ENCODE assay signal across 9 cellular contexts in genomic region chr11:44595964-44596381, GRCh38. TPM values are rescaled to one million over a fixed set of nuclear protein-coding genes. Genes with fewer than 3 reads are reported as not detected.
DNase-seq lines count a peak whose midpoint lies in the region; ATAC-seq and TF ChIP-seq lines count a peak whose summit lies in the region.
"Had no signal": no experiment of that assay in that cellular context is flagged by ENCODE, and none has a peak within 500 bp of the region (broad histone marks: within the 10 kb centered on the region; RNA-seq: fewer than 3 reads in every experiment).

No MANE protein-coding gene starts in this region.

- H3K27me3 ChIP-seq in GM23248 (replicated peaks; ENCODE audit: insufficient read depth) (no peaks in the 10 kb centered on the region), heart left ventricle (no peaks in the 10 kb centered on the region)

- no peaks in the 10 kb centered on the region for H3K27me3 Mint-ChIP-seq in activated CD4-positive, alpha-beta memory T cell treated with anti-CD3 and anti-CD28 coated beads, Interleukin-2, amount 10 ng/mL, durations not matched to agents 7 days and 5 days

- no peak overlapping the region for H2AFZ ChIP-seq in GM23248

- ATAC-seq in heart left ventricle (peak; percentile 66 to 88 (median 86)), sciatic nerve (peak; percentile 73), SK-N-SH treated with all-trans-retinoic acid at 6 μM for 48 hours (no peak), GM18909 (IDR thresholded peaks at IDR 0.05; ENCODE audit: poor library complexity, unreplicated experiment) (no peak), HG03045 (IDR thresholded peaks at IDR 0.05; ENCODE audit: unreplicated experiment) (no peak), HG03280 (IDR thresholded peaks at IDR 0.05; ENCODE audit: unreplicated experiment) (no peak)

- peaks cover 78% of the 10 kb centered on the region for H3K4me1 Mint-ChIP-seq in activated CD4-positive, alpha-beta memory T cell treated with anti-CD3 and anti-CD28 coated beads, Interleukin-2, amount 10 ng/mL, durations not matched to agents 7 days and 5 days

- H3F3A ChIP-seq in GM23248 (ENCODE audit: insufficient read depth), result peaks cover 8% of the 10 kb centered on the region

- H3K27ac Mint-ChIP-seq in activated CD4-positive, alpha-beta memory T cell treated with anti-CD3 and anti-CD28 coated beads, Interleukin-2, amount 10 ng/mL, durations not matched to agents 7 days and 5 days, result peak overlapping the region; percentile 94

- in situ Hi-C loops in GM23248 (cut with MboI), result no loop called here

- no peak for TF ChIP-seq POLR2A in heart left ventricle (IDR thresholded peaks at IDR 0.05)

- H3K4me3 ChIP-seq in GM23248, result no peak overlapping the region
- no peak overlapping the region for H3K4me3 ChIP-seq in heart left ventricle

- H3K36me3 ChIP-seq in GM23248 (ENCODE audit: low read depth), result no peaks in the 10 kb centered on the region
- no peaks in the 10 kb centered on the region for H3K36me3 ChIP-seq in heart left ventricle

- WGBS in GM23248 (ENCODE audit: low coverage in 1 of 2, low lambda C conversion rate in 2 of 2, missing lambda C conversion rate in 2 of 2), 2 experiments, result 60 to 63% methylated on average over 10 of the region's 10 CpGs
- 8 to 42% (median 24%) methylated on average over 4 to 10 of the region's 10 CpGs for WGBS in heart left ventricle, 4 donors

- peaks cover 61% of the 10 kb centered on the region for H3K36me3 Mint-ChIP-seq in activated CD4-positive, alpha-beta memory T cell treated with anti-CD3 and anti-CD28 coated beads, Interleukin-2, amount 10 ng/mL, durations not matched to agents 7 days and 5 days (ENCODE audit: low read depth)

- no peak overlapping the region for H3K4me2 ChIP-seq in GM23248 (ENCODE audit: unreplicated experiment)

- no peaks in the 10 kb centered on the region for H4K20me1 ChIP-seq in GM23248 (ENCODE audit: insufficient read depth)

- DNase-seq in GM23248, result peak; percentile 26
- peak; percentile 24 for DNase-seq in activated CD4-positive, alpha-beta memory T cell treated with anti-CD3 and anti-CD28 coated beads, Interleukin-2, amount 10 ng/mL, durations not matched to agents 7 days and 5 days
- peak; percentile 77 to 89 (median 84) for DNase-seq in heart left ventricle
- peak; percentile 73 for DNase-seq in sciatic nerve (ENCODE audit: low spot score)
- DNase-seq: NCI-H510A treated with DMSO at 0.1 percent for 48 hours had no signal

- H3K9me3 Mint-ChIP-seq in activated CD4-positive, alpha-beta memory T cell treated with anti-CD3 and anti-CD28 coated beads, Interleukin-2, amount 10 ng/mL, durations not matched to agents 7 days and 5 days, result no peaks in the 10 kb centered on the region

- peak overlapping the region; percentile 62 for H3K4me3 Mint-ChIP-seq in activated CD4-positive, alpha-beta memory T cell treated with anti-CD3 and anti-CD28 coated beads, Interleukin-2, amount 10 ng/mL, durations not matched to agents 7 days and 5 days

- H3K9ac ChIP-seq in GM23248, result no peak overlapping the region

- no peaks in the 10 kb centered on the region for H3K79me2 ChIP-seq in GM23248 (ENCODE audit: insufficient read depth)

- no peaks in the 10 kb centered on the region for H3K9me3 ChIP-seq in GM23248 (ENCODE audit: low read depth)
- H3K9me3 ChIP-seq in heart left ventricle, result no peaks in the 10 kb centered on the region

- POLR2A ChIA-PET in activated CD4-positive, alpha-beta memory T cell treated with anti-CD3 and anti-CD28 coated beads, Interleukin-2, amount 10 ng/mL, durations not matched to agents 7 days and 5 days (lab: Charles Lee), result interaction anchor here (0.7 to 6.6 kb wide), 13 partner anchors 10 to 575 kb away, joined by 3 to 63 read pairs (median 8); partner anchors contain the start of gene CD82

- intact Hi-C loops in heart left ventricle (cut with DNase I) (no loop called here), sciatic nerve (cut with DNase I) (no loop called here)

- CTCF ChIA-PET in activated CD4-positive, alpha-beta memory T cell treated with anti-CD3 and anti-CD28 coated beads, Interleukin-2, amount 10 ng/mL, durations not matched to agents 7 days and 5 days (lab: Charles Lee), result interaction anchor here (0.6 to 2.8 kb wide), 11 partner anchors 11 to 41 kb away, joined by 3 to 18 read pairs (median 4); no protein-coding TSS in a partner anchor

- H3K27ac ChIP-seq in GM23248 (no peak overlapping the region), heart left ventricle (peak overlapping the region; percentile 17 to 79 (median 66))

- TF ChIP-seq CTCF in heart left ventricle (IDR thresholded peaks at IDR 0.05), result no peak

- no peaks in the 10 kb centered on the region for H3K9me2 ChIP-seq in GM23248 (ENCODE audit: insufficient read depth)

- peaks cover 10% of the 10 kb centered on the region; the same call in 1 of the 2 replicates for H3K4me1 ChIP-seq in GM23248 (ENCODE audit: insufficient read depth)
- peaks cover 0 to 64% (median 42%) of the 10 kb centered on the region in 12 donors for H3K4me1 ChIP-seq in heart left ventricle

TF ChIP-seq in SK-N-SH treated with all-trans-retinoic acid at 6 μM for 48 hours, 23 proteins besides CTCF, POLR2A, EP300 and RAD21 (continues in another document):
- TF ChIP-seq ZNF565 (CRISPR knock-in tag; conservative IDR thresholded peaks at IDR 0.05; ENCODE audit: low read depth) (no peak), ISL1 (CRISPR knock-in tag; IDR thresholded peaks at IDR 0.05) (no peak), RARB (CRISPR knock-in tag; IDR thresholded peaks at IDR 0.05) (no peak), PPARA (CRISPR knock-in tag; IDR thresholded peaks at IDR 0.05; ENCODE audit: borderline replicate concordance) (no peak), CSDC2 (CRISPR knock-in tag; IDR thresholded peaks at IDR 0.05) (no peak), ZFP3 (CRISPR knock-in tag; IDR thresholded peaks at IDR 0.05) (no peak), PATZ1 (CRISPR knock-in tag; IDR thresholded peaks at IDR 0.05; ENCODE audit: borderline replicate concordance) (no peak), POU6F1 (CRISPR knock-in tag; IDR thresholded peaks at IDR 0.05; ENCODE audit: borderline replicate concordance, low read depth) (no peak), SNAI2 (CRISPR knock-in tag; IDR thresholded peaks at IDR 0.05) (no peak), ZNF70 (CRISPR knock-in tag; IDR thresholded peaks at IDR 0.05) (no peak), CSRNP3 (CRISPR knock-in tag; IDR thresholded peaks at IDR 0.05) (no peak)

RNA-seq across cellular contexts. Expression of gene CD82, which starts 30.5 kb away (rescaled TPM):
- 4.8 and 9.9 TPM in 2 replicates for total RNA-seq in GM23248 (2014; rRNA removed; shearing (Covaris generic))
- polyA plus RNA-seq in GM23248 (2016; fragmentation: Nextera tagmentation; extraction: Ambion mirVana), result 6.0 and 8.6 TPM in 2 replicates
- total RNA-seq in activated CD4-positive, alpha-beta memory T cell treated with anti-CD3 and anti-CD28 coated beads, Interleukin-2, amount 10 ng/mL, durations not matched to agents 7 days and 5 days, result 100 to 1,000 TPM; 193 to 208 TPM
- 10 to 100 TPM; 20.1 to 76.2 (median 37.3) TPM for total RNA-seq in heart left ventricle
- 10 to 100 TPM; 25.2 to 48.6 TPM for polyA plus RNA-seq in heart left ventricle
- total RNA-seq in sciatic nerve, result 127 TPM

Comparison
In these comparisons a context has a peak if more than half of its experiments do, and no peak if none do; other contexts are left out.
1. DNase-seq: peak in every context shown above with its lines; median percentile 84 in heart left ventricle; 73 in sciatic nerve; 26 in GM23248; 24 in activated CD4-positive, alpha-beta memory T cell treated with anti-CD3 and anti-CD28 coated beads, Interleukin-2, amount 10 ng/mL, durations not matched to agents 7 days and 5 days.
2. ATAC-seq: peak in heart left ventricle (4 of 4) and sciatic nerve (single experiment); none in SK-N-SH treated with all-trans-retinoic acid at 6 μM for 48 hours (single experiment), GM18909 (single experiment), HG03045 (single experiment) and HG03280 (single experiment).